ENCODE assay signal across 8 cellular contexts in genomic region chr1:95233321-95233736, GRCh38. TPM values are rescaled to one million over a fixed set of nuclear protein-coding genes. Genes with fewer than 3 reads are reported as not detected.
DNase-seq lines count a peak whose midpoint lies in the region; ATAC-seq and TF ChIP-seq lines count a peak whose summit lies in the region.

No MANE protein-coding gene starts in this region.

- no peaks in the 10 kb centered on the region for H3K27me3 ChIP-seq in Peyer's patch
- H3K27me3 ChIP-seq in mucosa of rectum (ENCODE audit: control insufficient read depth in 2 of 2, insufficient read depth in 2 of 2, low read length in 2 of 2), result no peaks in the 10 kb centered on the region

- no peak for TF ChIP-seq POLR2A in Peyer's patch (IDR thresholded peaks at IDR 0.05)

- H3K27ac Mint-ChIP-seq in endothelial cell (ENCODE audit: unreplicated experiment), result peak overlapping the region; percentile 48

- no peak for ATAC-seq in HG03432 (IDR thresholded peaks at IDR 0.05; ENCODE audit: unreplicated experiment)
- no peak for ATAC-seq in GM18873 (IDR thresholded peaks at IDR 0.05; ENCODE audit: low FRiP score, unreplicated experiment)

- H3K9me3 Mint-ChIP-seq in endothelial cell (ENCODE audit: unreplicated experiment), result no peaks in the 10 kb centered on the region

- H3K36me3 Mint-ChIP-seq in endothelial cell (ENCODE audit: low read depth, unreplicated experiment), result no peaks in the 10 kb centered on the region

- peak overlapping the region; percentile 76 to 96 for H3K9ac ChIP-seq in mucosa of rectum (ENCODE audit: low read depth in 1 of 2, low read length in 2 of 2)

- DNase-seq in EH (ENCODE audit: low read depth), result peak; percentile 44
- peak in 2 of 3 donors; percentile 82 for DNase-seq in Peyer's patch
- no peak for DNase-seq in endothelial cell (ENCODE audit: low spot score)
- no peak for DNase-seq in stimulated activated CD4-positive, alpha-beta T cell treated with anti-CD3 and anti-CD28 coated beads, Interleukin-2, amount 100 ng/mL, for 24 hours
- no peak for DNase-seq in GM10266 (ENCODE audit: extremely low spot score)

- peaks cover 6% of the 10 kb centered on the region for H3K27me3 Mint-ChIP-seq in endothelial cell (ENCODE audit: unreplicated experiment)

- TF ChIP-seq CTCF in Peyer's patch (IDR thresholded peaks at IDR 0.05), result no peak
- no peak for TF ChIP-seq CTCF in endothelial cell (IDR thresholded peaks at IDR 0.05; ENCODE audit: unreplicated experiment)
- TF ChIP-seq CTCF in GM10266 (IDR thresholded peaks at IDR 0.05; ENCODE audit: control insufficient read depth, insufficient read depth, low read depth, missing control alignments), result no peak

- H3K27ac ChIP-seq in Peyer's patch (peak overlapping the region; percentile 76 to 82 (median 80)), mucosa of rectum (ENCODE audit: low read depth in 2 of 2, low read length in 2 of 2) (peak overlapping the region; percentile 80 to 90)

- H3K4me1 ChIP-seq in Peyer's patch, result peaks cover 0 to 5% (median 0%) of the 10 kb centered on the region in 4 donors
- H3K4me1 ChIP-seq in mucosa of rectum (ENCODE audit: control insufficient read depth in 2 of 2, insufficient read depth in 2 of 2, low read length in 2 of 2), result peaks cover 7 to 8% of the 10 kb centered on the region in 2 donors

- peak overlapping the region; percentile 90 for H3K4me3 Mint-ChIP-seq in endothelial cell (ENCODE audit: unreplicated experiment)

- H3K9me3 ChIP-seq in Peyer's patch (no peaks in the 10 kb centered on the region), mucosa of rectum (ENCODE audit: control insufficient read depth in 2 of 2, low read length in 2 of 2) (no peaks in the 10 kb centered on the region)

- H3K36me3 ChIP-seq in Peyer's patch, result no peaks in the 10 kb centered on the region
- no peaks in the 10 kb centered on the region for H3K36me3 ChIP-seq in mucosa of rectum (ENCODE audit: control insufficient read depth in 2 of 2, insufficient read depth in 2 of 2, low read length in 2 of 2)

- H3K4me3 ChIP-seq in Peyer's patch (peak overlapping the region; percentile 68 to 88 (median 76)), mucosa of rectum (ENCODE audit: low read length in 2 of 2) (peak overlapping the region; percentile 86 to 97)

- peaks cover 6% of the 10 kb centered on the region for H3K4me1 Mint-ChIP-seq in endothelial cell (ENCODE audit: unreplicated experiment)

RNA-seq across cellular contexts. Expression of gene RWDD3, which starts 0.7 kb away (rescaled TPM):
- 10 to 100 TPM in 3 of 4 donors, 1 to 10 TPM in 1; 6.7 to 25.6 (median 12.0) TPM for total RNA-seq in Peyer's patch
- total RNA-seq in endothelial cell (ENCODE audit: unreplicated experiment), result 31.4 TPM

Comparison
In these comparisons a context has a peak if more than half of its experiments do, and no peak if none do; other contexts are left out.
1. DNase-seq: peak in EH (single experiment) and Peyer's patch (2 of 3); none in endothelial cell (single experiment), stimulated activated CD4-positive, alpha-beta T cell treated with anti-CD3 and anti-CD28 coated beads, Interleukin-2, amount 100 ng/mL, for 24 hours (0 of 2) and GM10266 (single experiment).